ENCODE assay signal across 1 cellular context in genomic region chr1:19342077-19342775, GRCh38.
TF ChIP-seq lines count a peak whose summit lies in the region.

No MANE protein-coding gene starts in this region.

TF ChIP-seq in H1, 55 proteins besides CTCF, POLR2A, EP300 and RAD21:
- no peak for TF ChIP-seq RBBP5 (IDR thresholded peaks at IDR 0.05; ENCODE audit: borderline replicate concordance, low read depth, low read length)
- no peak for TF ChIP-seq TAF7 (optimal IDR thresholded peaks at IDR 0.05; ENCODE audit: borderline replicate concordance, low read depth, low read length)
- TF ChIP-seq SP1 (IDR thresholded peaks at IDR 0.05; ENCODE audit: low read depth, low read length): no peak
- TF ChIP-seq CEBPB (IDR thresholded peaks at IDR 0.05; ENCODE audit: low read depth, low read length): no peak
- no peak for TF ChIP-seq RNF2 (IDR thresholded peaks at IDR 0.05; ENCODE audit: borderline replicate concordance, low read depth, low read length, missing control alignments, poor library complexity, severe bottlenecking)
TF ChIP-seq in H1: peak in this region for 0.
